ENCODE assay signal across 2 cellular contexts in genomic region chr3:33833408-33834116, GRCh38.
TF ChIP-seq lines count a peak whose summit lies in the region.

No MANE protein-coding gene starts in this region.

TF ChIP-seq in GM23338, 12 proteins besides CTCF, POLR2A, EP300 and RAD21 (continued from another document):
- TF ChIP-seq, protein P1, sequence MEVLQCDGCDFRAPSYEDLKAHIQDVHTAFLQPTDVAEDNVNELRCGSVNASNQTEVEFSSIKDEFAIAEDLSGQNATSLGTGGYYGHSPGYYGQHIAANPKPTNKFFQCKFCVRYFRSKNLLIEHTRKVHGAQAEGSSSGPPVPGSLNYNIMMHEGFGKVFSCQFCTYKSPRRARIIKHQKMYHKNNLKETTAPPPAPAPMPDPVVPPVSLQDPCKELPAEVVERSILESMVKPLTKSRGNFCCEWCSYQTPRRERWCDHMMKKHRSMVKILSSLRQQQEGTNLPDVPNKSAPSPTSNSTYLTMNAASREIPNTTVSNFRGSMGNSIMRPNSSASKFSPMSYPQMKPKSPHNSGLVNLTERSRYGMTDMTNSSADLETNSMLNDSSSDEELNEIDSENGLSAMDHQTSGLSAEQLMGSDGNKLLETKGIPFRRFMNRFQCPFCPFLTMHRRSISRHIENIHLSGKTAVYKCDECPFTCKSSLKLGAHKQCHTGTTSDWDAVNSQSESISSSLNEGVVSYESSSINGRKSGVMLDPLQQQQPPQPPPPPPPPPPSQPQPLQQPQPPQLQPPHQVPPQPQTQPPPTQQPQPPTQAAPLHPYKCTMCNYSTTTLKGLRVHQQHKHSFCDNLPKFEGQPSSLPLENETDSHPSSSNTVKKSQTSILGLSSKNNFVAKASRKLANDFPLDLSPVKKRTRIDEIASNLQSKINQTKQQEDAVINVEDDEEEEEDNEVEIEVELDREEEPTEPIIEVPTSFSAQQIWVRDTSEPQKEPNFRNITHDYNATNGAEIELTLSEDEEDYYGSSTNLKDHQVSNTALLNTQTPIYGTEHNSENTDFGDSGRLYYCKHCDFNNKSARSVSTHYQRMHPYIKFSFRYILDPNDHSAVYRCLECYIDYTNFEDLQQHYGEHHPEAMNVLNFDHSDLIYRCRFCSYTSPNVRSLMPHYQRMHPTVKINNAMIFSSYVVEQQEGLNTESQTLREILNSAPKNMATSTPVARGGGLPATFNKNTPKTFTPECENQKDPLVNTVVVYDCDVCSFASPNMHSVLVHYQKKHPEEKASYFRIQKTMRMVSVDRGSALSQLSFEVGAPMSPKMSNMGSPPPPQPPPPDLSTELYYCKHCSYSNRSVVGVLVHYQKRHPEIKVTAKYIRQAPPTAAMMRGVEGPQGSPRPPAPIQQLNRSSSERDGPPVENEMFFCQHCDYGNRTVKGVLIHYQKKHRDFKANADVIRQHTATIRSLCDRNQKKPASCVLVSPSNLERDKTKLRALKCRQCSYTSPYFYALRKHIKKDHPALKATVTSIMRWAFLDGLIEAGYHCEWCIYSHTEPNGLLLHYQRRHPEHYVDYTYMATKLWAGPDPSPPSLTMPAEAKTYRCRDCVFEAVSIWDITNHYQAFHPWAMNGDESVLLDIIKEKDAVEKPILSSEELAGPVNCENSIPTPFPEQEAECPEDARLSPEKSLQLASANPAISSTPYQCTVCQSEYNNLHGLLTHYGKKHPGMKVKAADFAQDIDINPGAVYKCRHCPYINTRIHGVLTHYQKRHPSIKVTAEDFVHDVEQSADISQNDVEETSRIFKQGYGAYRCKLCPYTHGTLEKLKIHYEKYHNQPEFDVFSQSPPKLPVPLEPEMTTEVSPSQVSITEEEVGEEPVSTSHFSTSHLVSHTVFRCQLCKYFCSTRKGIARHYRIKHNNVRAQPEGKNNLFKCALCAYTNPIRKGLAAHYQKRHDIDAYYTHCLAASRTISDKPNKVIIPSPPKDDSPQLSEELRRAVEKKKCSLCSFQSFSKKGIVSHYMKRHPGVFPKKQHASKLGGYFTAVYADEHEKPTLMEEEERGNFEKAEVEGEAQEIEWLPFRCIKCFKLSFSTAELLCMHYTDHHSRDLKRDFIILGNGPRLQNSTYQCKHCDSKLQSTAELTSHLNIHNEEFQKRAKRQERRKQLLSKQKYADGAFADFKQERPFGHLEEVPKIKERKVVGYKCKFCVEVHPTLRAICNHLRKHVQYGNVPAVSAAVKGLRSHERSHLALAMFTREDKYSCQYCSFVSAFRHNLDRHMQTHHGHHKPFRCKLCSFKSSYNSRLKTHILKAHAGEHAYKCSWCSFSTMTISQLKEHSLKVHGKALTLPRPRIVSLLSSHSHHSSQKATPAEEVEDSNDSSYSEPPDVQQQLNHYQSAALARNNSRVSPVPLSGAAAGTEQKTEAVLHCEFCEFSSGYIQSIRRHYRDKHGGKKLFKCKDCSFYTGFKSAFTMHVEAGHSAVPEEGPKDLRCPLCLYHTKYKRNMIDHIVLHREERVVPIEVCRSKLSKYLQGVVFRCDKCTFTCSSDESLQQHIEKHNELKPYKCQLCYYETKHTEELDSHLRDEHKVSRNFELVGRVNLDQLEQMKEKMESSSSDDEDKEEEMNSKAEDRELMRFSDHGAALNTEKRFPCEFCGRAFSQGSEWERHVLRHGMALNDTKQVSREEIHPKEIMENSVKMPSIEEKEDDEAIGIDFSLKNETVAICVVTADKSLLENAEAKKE (CRISPR knock-in tag; IDR thresholded peaks at IDR 0.05) = no peak
- TF ChIP-seq ZNF114 (CRISPR knock-in tag; IDR thresholded peaks at IDR 0.05) (no peak), EZH2 (IDR thresholded peaks at IDR 0.05; ENCODE audit: low read depth, unreplicated experiment) (no peak), EZH2phosphoT487 (IDR thresholded peaks at IDR 0.05; ENCODE audit: unreplicated experiment) (no peak), POLR2AphosphoS5 (IDR thresholded peaks at IDR 0.05; ENCODE audit: low read depth) (no peak), JUNB (IDR thresholded peaks at IDR 0.05; ENCODE audit: unreplicated experiment) (no peak)
- TF ChIP-seq, protein P2, sequence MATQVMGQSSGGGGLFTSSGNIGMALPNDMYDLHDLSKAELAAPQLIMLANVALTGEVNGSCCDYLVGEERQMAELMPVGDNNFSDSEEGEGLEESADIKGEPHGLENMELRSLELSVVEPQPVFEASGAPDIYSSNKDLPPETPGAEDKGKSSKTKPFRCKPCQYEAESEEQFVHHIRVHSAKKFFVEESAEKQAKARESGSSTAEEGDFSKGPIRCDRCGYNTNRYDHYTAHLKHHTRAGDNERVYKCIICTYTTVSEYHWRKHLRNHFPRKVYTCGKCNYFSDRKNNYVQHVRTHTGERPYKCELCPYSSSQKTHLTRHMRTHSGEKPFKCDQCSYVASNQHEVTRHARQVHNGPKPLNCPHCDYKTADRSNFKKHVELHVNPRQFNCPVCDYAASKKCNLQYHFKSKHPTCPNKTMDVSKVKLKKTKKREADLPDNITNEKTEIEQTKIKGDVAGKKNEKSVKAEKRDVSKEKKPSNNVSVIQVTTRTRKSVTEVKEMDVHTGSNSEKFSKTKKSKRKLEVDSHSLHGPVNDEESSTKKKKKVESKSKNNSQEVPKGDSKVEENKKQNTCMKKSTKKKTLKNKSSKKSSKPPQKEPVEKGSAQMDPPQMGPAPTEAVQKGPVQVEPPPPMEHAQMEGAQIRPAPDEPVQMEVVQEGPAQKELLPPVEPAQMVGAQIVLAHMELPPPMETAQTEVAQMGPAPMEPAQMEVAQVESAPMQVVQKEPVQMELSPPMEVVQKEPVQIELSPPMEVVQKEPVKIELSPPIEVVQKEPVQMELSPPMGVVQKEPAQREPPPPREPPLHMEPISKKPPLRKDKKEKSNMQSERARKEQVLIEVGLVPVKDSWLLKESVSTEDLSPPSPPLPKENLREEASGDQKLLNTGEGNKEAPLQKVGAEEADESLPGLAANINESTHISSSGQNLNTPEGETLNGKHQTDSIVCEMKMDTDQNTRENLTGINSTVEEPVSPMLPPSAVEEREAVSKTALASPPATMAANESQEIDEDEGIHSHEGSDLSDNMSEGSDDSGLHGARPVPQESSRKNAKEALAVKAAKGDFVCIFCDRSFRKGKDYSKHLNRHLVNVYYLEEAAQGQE (IDR thresholded peaks at IDR 0.05; ENCODE audit: unreplicated experiment) = no peak
- TF ChIP-seq, protein P3, sequence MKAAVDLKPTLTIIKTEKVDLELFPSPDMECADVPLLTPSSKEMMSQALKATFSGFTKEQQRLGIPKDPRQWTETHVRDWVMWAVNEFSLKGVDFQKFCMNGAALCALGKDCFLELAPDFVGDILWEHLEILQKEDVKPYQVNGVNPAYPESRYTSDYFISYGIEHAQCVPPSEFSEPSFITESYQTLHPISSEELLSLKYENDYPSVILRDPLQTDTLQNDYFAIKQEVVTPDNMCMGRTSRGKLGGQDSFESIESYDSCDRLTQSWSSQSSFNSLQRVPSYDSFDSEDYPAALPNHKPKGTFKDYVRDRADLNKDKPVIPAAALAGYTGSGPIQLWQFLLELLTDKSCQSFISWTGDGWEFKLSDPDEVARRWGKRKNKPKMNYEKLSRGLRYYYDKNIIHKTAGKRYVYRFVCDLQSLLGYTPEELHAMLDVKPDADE (IDR thresholded peaks at IDR 0.05) = no peak

TF ChIP-seq in WTC11, 78 proteins besides CTCF, POLR2A, EP300 and RAD21 (continued from another document and continues in another):
- TF ChIP-seq E2F4 (CRISPR knock-in tag; IDR thresholded peaks at IDR 0.05; ENCODE audit: borderline replicate concordance, low read depth) (no peak), IRF2 (CRISPR knock-in tag; IDR thresholded peaks at IDR 0.05; ENCODE audit: borderline replicate concordance, low read depth) (no peak), MAX (CRISPR knock-in tag; IDR thresholded peaks at IDR 0.05) (no peak), PREB (CRISPR knock-in tag; IDR thresholded peaks at IDR 0.05; ENCODE audit: borderline replicate concordance) (no peak), RELA (CRISPR knock-in tag; IDR thresholded peaks at IDR 0.05; ENCODE audit: borderline replicate concordance) (no peak), TCF7 (CRISPR knock-in tag; IDR thresholded peaks at IDR 0.05; ENCODE audit: low read depth) (no peak), ZNF121 (CRISPR knock-in tag; IDR thresholded peaks at IDR 0.05) (no peak), ZNF416 (CRISPR knock-in tag; IDR thresholded peaks at IDR 0.05) (no peak)
- TF ChIP-seq, protein P4, sequence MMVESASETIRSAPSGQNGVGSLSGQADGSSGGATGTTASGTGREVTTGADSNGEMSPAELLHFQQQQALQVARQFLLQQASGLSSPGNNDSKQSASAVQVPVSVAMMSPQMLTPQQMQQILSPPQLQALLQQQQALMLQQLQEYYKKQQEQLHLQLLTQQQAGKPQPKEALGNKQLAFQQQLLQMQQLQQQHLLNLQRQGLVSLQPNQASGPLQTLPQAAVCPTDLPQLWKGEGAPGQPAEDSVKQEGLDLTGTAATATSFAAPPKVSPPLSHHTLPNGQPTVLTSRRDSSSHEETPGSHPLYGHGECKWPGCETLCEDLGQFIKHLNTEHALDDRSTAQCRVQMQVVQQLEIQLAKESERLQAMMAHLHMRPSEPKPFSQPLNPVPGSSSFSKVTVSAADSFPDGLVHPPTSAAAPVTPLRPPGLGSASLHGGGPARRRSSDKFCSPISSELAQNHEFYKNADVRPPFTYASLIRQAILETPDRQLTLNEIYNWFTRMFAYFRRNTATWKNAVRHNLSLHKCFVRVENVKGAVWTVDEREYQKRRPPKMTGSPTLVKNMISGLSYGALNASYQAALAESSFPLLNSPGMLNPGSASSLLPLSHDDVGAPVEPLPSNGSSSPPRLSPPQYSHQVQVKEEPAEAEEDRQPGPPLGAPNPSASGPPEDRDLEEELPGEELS (CRISPR knock-in tag; IDR thresholded peaks at IDR 0.05) = no peak
- TF ChIP-seq, protein P5, sequence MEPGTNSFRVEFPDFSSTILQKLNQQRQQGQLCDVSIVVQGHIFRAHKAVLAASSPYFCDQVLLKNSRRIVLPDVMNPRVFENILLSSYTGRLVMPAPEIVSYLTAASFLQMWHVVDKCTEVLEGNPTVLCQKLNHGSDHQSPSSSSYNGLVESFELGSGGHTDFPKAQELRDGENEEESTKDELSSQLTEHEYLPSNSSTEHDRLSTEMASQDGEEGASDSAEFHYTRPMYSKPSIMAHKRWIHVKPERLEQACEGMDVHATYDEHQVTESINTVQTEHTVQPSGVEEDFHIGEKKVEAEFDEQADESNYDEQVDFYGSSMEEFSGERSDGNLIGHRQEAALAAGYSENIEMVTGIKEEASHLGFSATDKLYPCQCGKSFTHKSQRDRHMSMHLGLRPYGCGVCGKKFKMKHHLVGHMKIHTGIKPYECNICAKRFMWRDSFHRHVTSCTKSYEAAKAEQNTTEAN (CRISPR knock-in tag; IDR thresholded peaks at IDR 0.05) = no peak
- TF ChIP-seq, protein P6, sequence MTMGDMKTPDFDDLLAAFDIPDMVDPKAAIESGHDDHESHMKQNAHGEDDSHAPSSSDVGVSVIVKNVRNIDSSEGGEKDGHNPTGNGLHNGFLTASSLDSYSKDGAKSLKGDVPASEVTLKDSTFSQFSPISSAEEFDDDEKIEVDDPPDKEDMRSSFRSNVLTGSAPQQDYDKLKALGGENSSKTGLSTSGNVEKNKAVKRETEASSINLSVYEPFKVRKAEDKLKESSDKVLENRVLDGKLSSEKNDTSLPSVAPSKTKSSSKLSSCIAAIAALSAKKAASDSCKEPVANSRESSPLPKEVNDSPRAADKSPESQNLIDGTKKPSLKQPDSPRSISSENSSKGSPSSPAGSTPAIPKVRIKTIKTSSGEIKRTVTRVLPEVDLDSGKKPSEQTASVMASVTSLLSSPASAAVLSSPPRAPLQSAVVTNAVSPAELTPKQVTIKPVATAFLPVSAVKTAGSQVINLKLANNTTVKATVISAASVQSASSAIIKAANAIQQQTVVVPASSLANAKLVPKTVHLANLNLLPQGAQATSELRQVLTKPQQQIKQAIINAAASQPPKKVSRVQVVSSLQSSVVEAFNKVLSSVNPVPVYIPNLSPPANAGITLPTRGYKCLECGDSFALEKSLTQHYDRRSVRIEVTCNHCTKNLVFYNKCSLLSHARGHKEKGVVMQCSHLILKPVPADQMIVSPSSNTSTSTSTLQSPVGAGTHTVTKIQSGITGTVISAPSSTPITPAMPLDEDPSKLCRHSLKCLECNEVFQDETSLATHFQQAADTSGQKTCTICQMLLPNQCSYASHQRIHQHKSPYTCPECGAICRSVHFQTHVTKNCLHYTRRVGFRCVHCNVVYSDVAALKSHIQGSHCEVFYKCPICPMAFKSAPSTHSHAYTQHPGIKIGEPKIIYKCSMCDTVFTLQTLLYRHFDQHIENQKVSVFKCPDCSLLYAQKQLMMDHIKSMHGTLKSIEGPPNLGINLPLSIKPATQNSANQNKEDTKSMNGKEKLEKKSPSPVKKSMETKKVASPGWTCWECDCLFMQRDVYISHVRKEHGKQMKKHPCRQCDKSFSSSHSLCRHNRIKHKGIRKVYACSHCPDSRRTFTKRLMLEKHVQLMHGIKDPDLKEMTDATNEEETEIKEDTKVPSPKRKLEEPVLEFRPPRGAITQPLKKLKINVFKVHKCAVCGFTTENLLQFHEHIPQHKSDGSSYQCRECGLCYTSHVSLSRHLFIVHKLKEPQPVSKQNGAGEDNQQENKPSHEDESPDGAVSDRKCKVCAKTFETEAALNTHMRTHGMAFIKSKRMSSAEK (CRISPR knock-in tag; IDR thresholded peaks at IDR 0.05; ENCODE audit: borderline replicate concordance) = no peak
- TF ChIP-seq, protein P7, sequence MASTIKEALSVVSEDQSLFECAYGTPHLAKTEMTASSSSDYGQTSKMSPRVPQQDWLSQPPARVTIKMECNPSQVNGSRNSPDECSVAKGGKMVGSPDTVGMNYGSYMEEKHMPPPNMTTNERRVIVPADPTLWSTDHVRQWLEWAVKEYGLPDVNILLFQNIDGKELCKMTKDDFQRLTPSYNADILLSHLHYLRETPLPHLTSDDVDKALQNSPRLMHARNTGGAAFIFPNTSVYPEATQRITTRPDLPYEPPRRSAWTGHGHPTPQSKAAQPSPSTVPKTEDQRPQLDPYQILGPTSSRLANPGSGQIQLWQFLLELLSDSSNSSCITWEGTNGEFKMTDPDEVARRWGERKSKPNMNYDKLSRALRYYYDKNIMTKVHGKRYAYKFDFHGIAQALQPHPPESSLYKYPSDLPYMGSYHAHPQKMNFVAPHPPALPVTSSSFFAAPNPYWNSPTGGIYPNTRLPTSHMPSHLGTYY (CRISPR knock-in tag; IDR thresholded peaks at IDR 0.05) = no peak
